Comparison of ENCODE assay signal across 8 cellular contexts in genomic region chr7:129949292-129950133, GRCh38. TPM values are rescaled to one million over a fixed set of nuclear protein-coding genes. Genes with fewer than 3 reads are reported as not detected.
DNase-seq lines count a peak whose midpoint lies in the region; ATAC-seq and TF ChIP-seq lines count a peak whose summit lies in the region.

No MANE protein-coding gene starts in this region.

- H3K4me3 ChIP-seq in GM12875 (ENCODE audit: low read depth, low read length), result peak overlapping the region; percentile 47
- peak overlapping the region; percentile 81 to 85 for H3K4me3 ChIP-seq in Panc1 (ENCODE audit: low read depth in 2 of 2, low read length in 2 of 2)
- H3K4me3 ChIP-seq in lower leg skin (ENCODE audit: low read depth, poor library complexity, severe bottlenecking), result no peak overlapping the region
- H3K4me3 ChIP-seq in tibial artery, result peak overlapping the region; percentile 78 to 97

- ATAC-seq in HG03097 (IDR thresholded peaks at IDR 0.05; ENCODE audit: low FRiP score, unreplicated experiment) (peak; percentile 23), Panc1 (peak; percentile 32)

- WGBS in lower leg skin, 2 donors, result 6 to 11% methylated on average over 10 of the region's 10 CpGs

- no peaks in the 10 kb centered on the region for H3K27me3 Mint-ChIP-seq in osteocyte (ENCODE audit: unreplicated experiment)

- H3K27me3 ChIP-seq in Panc1 (ENCODE audit: control insufficient read depth, insufficient read depth, low read length), result no peaks in the 10 kb centered on the region
- H3K27me3 ChIP-seq in tibial artery, result no peaks in the 10 kb centered on the region

- H3K27ac ChIP-seq in Panc1 (ENCODE audit: low read length) (peak overlapping the region; percentile 94), tibial artery (peak overlapping the region; percentile 90 to 99)

- H3K4me1 ChIP-seq in Panc1 (ENCODE audit: control insufficient read depth, insufficient read depth, low read length), result peaks cover 27% of the 10 kb centered on the region
- H3K4me1 ChIP-seq in tibial artery, result peaks cover 0 to 56% (median 28%) of the 10 kb centered on the region in 4 donors

- no peaks in the 10 kb centered on the region for H3K9me3 ChIP-seq in Panc1 (ENCODE audit: control insufficient read depth, insufficient read depth, low read depth, low read length)
- no peaks in the 10 kb centered on the region for H3K9me3 ChIP-seq in tibial artery

- POLR2A ChIA-PET in Panc1 (lab: Charles Lee), result interaction anchor here (0.9 kb wide), 2 partner anchors 14 to 24 kb away, joined by 4 to 7 read pairs; no protein-coding TSS in a partner anchor

- intact Hi-C loops in Panc1 (cut with micrococcal nuclease; ENCODE audit: unreplicated experiment) (no loop called here), lower leg skin (cut with DNase I; ENCODE audit: low total_unique reads) (no loop called here), tibial artery (cut with DNase I; ENCODE audit: low total_unique reads) (loop anchor here (2.0 to 10.0 kb wide), 2 partner anchors 85 to 125 kb away; no protein-coding TSS in a partner anchor)

- in situ Hi-C loops in ACHN (cut with HindIII; ENCODE audit: low pct_ligation_motif_present, low pct_unique_long_range_greater_than_20kb, low sequenced_read_pairs), result no loop called here
- in situ Hi-C loops in Panc1 (cut with HindIII; ENCODE audit: low pct_unique_long_range_greater_than_20kb, low sequenced_read_pairs), result no loop called here

- H3K27ac Mint-ChIP-seq in osteocyte (ENCODE audit: unreplicated experiment), result no peak overlapping the region

- DNase-seq in ACHN, result peak; percentile 97
- DNase-seq in Panc1 (ENCODE audit: low read depth, low spot score), result no peak
- DNase-seq in dermis microvascular lymphatic vessel endothelial cell (ENCODE audit: low read depth in 2 of 2), result peak; percentile 57 to 84
- peak; percentile 37 to 75 for DNase-seq in lower leg skin (ENCODE audit: low spot score in 2 of 2)
- peak; percentile 31 to 44 for DNase-seq in tibial artery
- no peak for DNase-seq in osteocyte (ENCODE audit: extremely low spot score, unreplicated experiment)

- no peaks in the 10 kb centered on the region for H3K9me3 Mint-ChIP-seq in osteocyte (ENCODE audit: unreplicated experiment)

- CTCF ChIA-PET in Panc1 (lab: Charles Lee), result interaction anchor here (0.9 kb wide), 1 partner anchor 60 kb away, joined by 4 read pairs; no protein-coding TSS in a partner anchor

- no TSS peak for BruUV-seq in Panc1 (replicated peaks; lab: Mats Ljungman, UMichigan)

- H3K36me3 ChIP-seq in Panc1 (ENCODE audit: control insufficient read depth, insufficient read depth, low read length) (peaks cover 8% of the 10 kb centered on the region; the same call in 1 of the 2 replicates), tibial artery (no peaks in the 10 kb centered on the region)

- TF ChIP-seq CTCF in GM12875 (IDR thresholded peaks at IDR 0.05; ENCODE audit: borderline replicate concordance, insufficient read depth, low read depth, low read length) (no peak), Panc1 (IDR thresholded peaks at IDR 0.05) (no peak), lower leg skin (IDR thresholded peaks at IDR 0.05) (no peak), tibial artery (IDR thresholded peaks at IDR 0.05) (no peak), osteocyte (IDR thresholded peaks at IDR 0.05) (no peak)

- H3K4me3 Mint-ChIP-seq in osteocyte (ENCODE audit: unreplicated experiment), result no peak overlapping the region

- peaks cover 5% of the 10 kb centered on the region for H3K4me1 Mint-ChIP-seq in osteocyte (ENCODE audit: unreplicated experiment)

- TF ChIP-seq POLR2A in lower leg skin (IDR thresholded peaks at IDR 0.05), result no peak

- H3K36me3 Mint-ChIP-seq in osteocyte (ENCODE audit: unreplicated experiment), result peaks cover 11% of the 10 kb centered on the region

RNA-seq across cellular contexts. Expression of gene UBE2H, which starts 3.2 kb away (rescaled TPM):
- total RNA-seq in Panc1 (2021; ENCODE audit: unreplicated experiment) (58.0 TPM), dermis microvascular lymphatic vessel endothelial cell (43.4 and 45.6 TPM in 2 replicates), lower leg skin (100 to 1,000 TPM in 2 of 4 donors, 10 to 100 TPM in 2; 63.2 to 154 (median 101) TPM), osteocyte (143 and 160 TPM in 2 replicates)
- 65.7 TPM for polyA plus RNA-seq in Panc1 (2012; ENCODE audit: insufficient read length)

Comparison
In these comparisons a context has a peak if more than half of its experiments do, and no peak if none do; other contexts are left out.
1. DNase-seq: peak in ACHN (single experiment), dermis microvascular lymphatic vessel endothelial cell (2 of 2), lower leg skin (2 of 2) and tibial artery (2 of 2); none in Panc1 (single experiment) and osteocyte (single experiment).